Comparison of ENCODE assay signal across 23 cellular contexts in the genomic region with DNA sequence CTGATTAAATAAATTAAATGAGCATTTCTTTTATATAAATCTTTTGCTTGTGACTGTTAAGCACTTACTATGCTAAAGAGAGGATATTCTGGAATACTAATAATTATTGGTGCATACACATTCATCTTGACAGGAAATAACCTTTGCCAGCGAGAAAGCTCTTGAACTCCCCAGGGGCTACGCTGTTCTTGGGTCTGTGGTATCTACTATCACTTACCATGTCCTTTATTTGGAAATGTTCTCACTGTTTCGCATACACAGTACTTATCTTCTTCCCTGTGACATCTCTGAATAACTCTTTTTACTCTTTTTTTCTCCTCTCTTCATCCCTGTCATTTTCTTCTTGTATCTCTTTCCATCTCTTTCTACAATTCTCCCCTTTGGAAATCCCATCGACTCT.
A peak's percentile ranks its signal among the peaks of the same experiment; 100 is the strongest.
DNase-seq lines count a peak whose midpoint lies in the region; ATAC-seq lines count a peak whose summit lies in the region.
"Had no signal": no experiment of that assay in that cellular context is flagged by ENCODE, and none has a peak within 500 bp of the region (broad histone marks: within the 10 kb centered on the region; RNA-seq: fewer than 3 reads in every experiment).

No MANE protein-coding gene starts in this region.

- DNase-seq in glomerular visceral epithelial cell (ENCODE audit: extremely low spot score) (no peak), dermis blood vessel endothelial cell (no peak), foreskin melanocyte (no peak)
- DNase-seq: ACHN; activated CD8-positive, alpha-beta T cell treated with anti-CD3 and anti-CD28 coated beads, Interleukin-2, amount 10 ng/mL, durations not matched to agents 7 days and 5 days; activated effector memory CD4-positive, alpha-beta T cell treated with anti-CD3 and anti-CD28 coated beads, Interleukin-2, amount 50 U/mL, for 16 hours; activated T-cell treated with anti-CD3 and anti-CD28 coated beads for 4 hours; CD4-positive, CD25-positive, alpha-beta regulatory T cell; cerebellar nuclear complex; DMS 273 treated with DMSO at 0.1 percent for 48 hours; Karpas-422; left colon; MV-4-11; NCI-H1694 treated with DMSO at 0.1 percent for 48 hours; occipital lobe; SIG-M5 had no signal

- H3K9ac ChIP-seq in BLaER1: no peak overlapping the region

- peaks cover 36% of the 10 kb centered on the region for H3K4me1 ChIP-seq in BLaER1

- H3K4me2 ChIP-seq in BLaER1: peak overlapping the region; percentile 76

- ATAC-seq in GM18868 (IDR thresholded peaks at IDR 0.05; ENCODE audit: unreplicated experiment) (peak; percentile 45), HG03469 (IDR thresholded peaks at IDR 0.05; ENCODE audit: unreplicated experiment) (peak; percentile 69), GM18519 (IDR thresholded peaks at IDR 0.05; ENCODE audit: low FRiP score, unreplicated experiment) (no peak)
- ATAC-seq: activated CD4-positive, CD25-positive, alpha-beta regulatory T cell treated with anti-CD3 and anti-CD28 coated beads, Interleukin-2, amount 50 U/mL, for 24 hours; activated CD8-positive, alpha-beta T cell treated with anti-CD3 and anti-CD28 coated beads, Interleukin-2, amount 10 ng/mL, durations not matched to agents 7 days and 5 days; left colon had no signal

- peaks cover 36% of the 10 kb centered on the region for H3K36me3 ChIP-seq in BLaER1

- H3K27me3 ChIP-seq in BLaER1 (no peaks in the 10 kb centered on the region), layer of hippocampus (ENCODE audit: control insufficient read depth, insufficient read depth, low read length) (no peaks in the 10 kb centered on the region)
- H3K27me3 ChIP-seq: suprapubic skin had no signal

- H3K27ac ChIP-seq in BLaER1 (no peak overlapping the region), layer of hippocampus (ENCODE audit: low read depth, low read length) (peak overlapping the region; percentile 25)
- H3K27ac ChIP-seq: suprapubic skin had no signal

- H4K20me1 ChIP-seq in BLaER1: no peaks in the 10 kb centered on the region; the same call in 1 of the 2 replicates

- no peak overlapping the region for H3K4me3 ChIP-seq in BLaER1
- H3K4me3 ChIP-seq: suprapubic skin had no signal

- H3K9me3 ChIP-seq in BLaER1: peaks cover 32% of the 10 kb centered on the region
- H3K9me3 ChIP-seq: suprapubic skin had no signal
